ENCODE assay signal across 8 cellular contexts in genomic region chr1:2204384-2205190, GRCh38. TPM values are rescaled to one million over a fixed set of nuclear protein-coding genes. Genes with fewer than 3 reads are reported as not detected.
DNase-seq lines count a peak whose midpoint lies in the region; ATAC-seq and TF ChIP-seq lines count a peak whose summit lies in the region.

No MANE protein-coding gene starts in this region.

- H3K4me3 ChIP-seq in body of pancreas, result no peak overlapping the region
- H3K4me3 ChIP-seq in iPS-18a (ENCODE audit: low read length), result peak overlapping the region; percentile 54
- peak overlapping the region; percentile 53 to 90 (median 69) for H3K4me3 ChIP-seq in gastrocnemius medialis

- H3K27me3 ChIP-seq in body of pancreas (no peaks in the 10 kb centered on the region), iPS-18a (ENCODE audit: control insufficient read depth, insufficient read depth, low read length) (peaks cover 14% of the 10 kb centered on the region), gastrocnemius medialis (no peaks in the 10 kb centered on the region)

- ATAC-seq in GM18502 (IDR thresholded peaks at IDR 0.05; ENCODE audit: poor library complexity, unreplicated experiment) (peak; percentile 34), body of pancreas (peak; percentile 40), gastrocnemius medialis (peak; percentile 43 to 55), GM21825 (IDR thresholded peaks at IDR 0.05; ENCODE audit: unreplicated experiment) (no peak), GM19395 (IDR thresholded peaks at IDR 0.05; ENCODE audit: unreplicated experiment) (no peak)

- H3K9me3 ChIP-seq in body of pancreas (no peaks in the 10 kb centered on the region), iPS-18a (ENCODE audit: control insufficient read depth, low read depth, low read length) (no peaks in the 10 kb centered on the region), gastrocnemius medialis (no peaks in the 10 kb centered on the region)

- TF ChIP-seq CTCF in CD14-positive monocyte (IDR thresholded peaks at IDR 0.05) (no peak), body of pancreas (IDR thresholded peaks at IDR 0.05) (no peak), gastrocnemius medialis (IDR thresholded peaks at IDR 0.05 in 4 of 5, conservative IDR thresholded peaks at IDR 0.05 in 1 of 5) (no peak)

- H3K4me1 ChIP-seq in body of pancreas (peaks cover 54% of the 10 kb centered on the region), iPS-18a (ENCODE audit: control insufficient read depth, low read depth, low read length) (peaks cover 8% of the 10 kb centered on the region), gastrocnemius medialis (peaks cover 18 to 37% of the 10 kb centered on the region in 2 donors)

- DNase-seq in CD14-positive monocyte (ENCODE audit: low spot score) (peak; percentile 49), NCI-H69 (lab: John Stamatoyannopoulos, UW) (peak; percentile 84), body of pancreas (peak in 3 of 4 donors; percentile 60 to 61 (median 61)), gastrocnemius medialis (peak; percentile 68 to 78)

- H3K9me3 Mint-ChIP-seq in CD14-positive monocyte, result peaks cover 0 to 4% (median 0%) of the 10 kb centered on the region in 7 donors

- 4% methylated on average over 14 to 30 of the region's 61 CpGs for WGBS in body of pancreas, 2 donors

- H3K27me3 Mint-ChIP-seq in CD14-positive monocyte (ENCODE audit: low read depth in 3 of 3), result peaks cover 16 to 31% (median 20%) of the 10 kb centered on the region in 3 donors

- peak overlapping the region in 6 of 7 donors; percentile 9 to 68 (median 44) for H3K27ac Mint-ChIP-seq in CD14-positive monocyte

- no peaks in the 10 kb centered on the region for H3K36me3 Mint-ChIP-seq in CD14-positive monocyte

- peak overlapping the region; percentile 73 to 74 for H3K4me3 Mint-ChIP-seq in CD14-positive monocyte

- H3K9ac ChIP-seq in iPS-18a (ENCODE audit: low read length), result peak overlapping the region; percentile 31

- H3K4me1 Mint-ChIP-seq in CD14-positive monocyte, result peaks cover 14% of the 10 kb centered on the region

- intact Hi-C loops in CD14-positive monocyte (cut with micrococcal nuclease), result loop anchor here (2.0 to 10.0 kb wide), 3 partner anchors 287 to 382 kb away; partner anchors contain the start of genes CALML6 (in 1 of the 2), PANK4 (in 1 of the 2), PRXL2B (in 1 of the 2) and TMEM52 (in 1 of the 2)
- intact Hi-C loops in body of pancreas (cut with DNase I), result loop anchor here (5.0 kb wide), 1 partner anchor 113 kb away; no protein-coding TSS in a partner anchor
- intact Hi-C loops in gastrocnemius medialis (cut with DNase I; ENCODE audit: low total_unique reads), result loop anchor here (1.0 kb wide), 1 partner anchor 23 kb away; no protein-coding TSS in a partner anchor

- H3K27ac ChIP-seq in body of pancreas, result peak overlapping the region; percentile 34 to 78 (median 58)
- no peak overlapping the region for H3K27ac ChIP-seq in iPS-18a (ENCODE audit: low read length)
- H3K27ac ChIP-seq in gastrocnemius medialis, result peak overlapping the region; percentile 77 to 93 (median 86)

- H3K36me3 ChIP-seq in body of pancreas (replicated peaks in 1 of 2; ENCODE audit: insufficient read depth in 1 of 2, low read depth in 2 of 2) (no peaks in the 10 kb centered on the region), iPS-18a (ENCODE audit: control insufficient read depth, low read depth, low read length) (no peaks in the 10 kb centered on the region), gastrocnemius medialis (no peaks in the 10 kb centered on the region)

- TF ChIP-seq POLR2A in body of pancreas (IDR thresholded peaks at IDR 0.05) (peak in 2 of 3 donors; percentile 31 to 42), gastrocnemius medialis (IDR thresholded peaks at IDR 0.05) (peak; percentile 57)

- in situ Hi-C loops in gastrocnemius medialis (cut with MboI; ENCODE audit: low sequenced_read_pairs in 4 of 4), result loop anchor here in 2 of 4 donors (25.0 kb wide), 2 partner anchors 108 to 333 kb away; partner anchors contain the start of genes HES5 (in 1 of the 2) and PANK4 (in 1 of the 2)

RNA-seq across cellular contexts. Expression of gene FAAP20, which starts 10.0 kb away (rescaled TPM):
- polyA plus RNA-seq in CD14-positive monocyte, result 10 to 100 TPM; 35.1 to 49.3 TPM
- total RNA-seq in body of pancreas, result 10 to 100 TPM; 19.8 to 23.6 TPM
- 10 to 100 TPM; 12.1 to 26.2 (median 17.3) TPM for total RNA-seq in gastrocnemius medialis

RNA-seq across cellular contexts. Expression of gene SKI, which starts 23.5 kb away (rescaled TPM):
- polyA plus RNA-seq in CD14-positive monocyte, result under 1 TPM; 0.20 to 0.25 TPM
- total RNA-seq in body of pancreas, result 10 to 100 TPM; 15.8 to 33.0 TPM
- 10 to 100 TPM in 3 of 4 donors, 1 to 10 TPM in 1; 7.8 to 32.2 (median 22.4) TPM for total RNA-seq in gastrocnemius medialis

Comparison
In these comparisons a context has a peak if more than half of its experiments do, and no peak if none do; other contexts are left out.
1. ATAC-seq: peak in GM18502 (single experiment), body of pancreas (single experiment) and gastrocnemius medialis (2 of 2); none in GM21825 (single experiment) and GM19395 (single experiment).
2. H3K4me3 ChIP-seq: peak in iPS-18a (single experiment) and gastrocnemius medialis (4 of 4); none in body of pancreas (0 of 2).
3. Peak in every context shown above with its lines, with median percentiles within 50 percentile points of each other: DNase-seq.